Comparison of ENCODE assay signal across 8 cellular contexts in the genomic region with DNA sequence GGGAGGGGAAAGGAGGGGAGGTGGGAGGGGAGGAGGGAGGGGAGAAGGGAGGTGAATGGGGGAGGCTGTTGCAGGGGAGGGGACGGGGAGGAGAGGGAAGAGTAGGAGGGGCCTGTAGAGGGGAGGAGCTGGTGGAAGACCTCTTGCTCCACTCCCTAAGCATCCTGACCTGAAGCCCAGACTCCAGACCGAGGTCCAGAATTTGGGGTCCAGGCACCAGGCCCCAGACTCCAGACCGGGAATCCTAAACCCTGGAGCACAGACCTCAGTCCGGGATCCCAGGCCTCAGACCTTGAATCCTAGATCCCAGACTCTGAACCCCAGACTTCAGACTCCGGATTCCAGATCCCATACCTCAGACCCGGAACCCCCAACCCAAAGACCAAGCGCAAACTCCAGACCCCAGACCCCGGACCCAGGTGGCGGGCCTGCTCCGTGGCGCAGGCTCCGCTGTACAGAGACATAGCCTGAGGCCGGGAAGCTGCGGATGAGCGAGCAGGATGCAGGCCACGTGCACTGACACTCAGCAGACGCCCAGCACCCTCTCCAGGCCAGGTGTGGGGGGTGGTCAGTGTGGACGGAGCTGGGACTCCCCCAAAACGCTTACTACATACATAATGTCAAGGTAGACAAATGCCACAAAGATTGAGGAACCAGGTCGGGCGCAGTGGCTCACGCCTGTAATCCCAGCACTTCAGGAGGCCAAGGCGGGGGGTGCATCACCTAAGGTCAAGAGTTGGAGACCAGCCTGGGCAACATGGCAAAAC. TPM values are rescaled to one million over a fixed set of nuclear protein-coding genes. Genes with fewer than 3 reads are reported as not detected.
DNase-seq lines count a peak whose midpoint lies in the region; ATAC-seq, FAIRE-seq and TF ChIP-seq lines count a peak whose summit lies in the region.

No MANE protein-coding gene starts in this region.

- intact Hi-C loops in OCI-LY7 (cut with micrococcal nuclease; ENCODE audit: unreplicated experiment) (loop anchor here (5.0 kb wide), 2 partner anchors 119 to 136 kb away; partner anchors contain the start of gene AP3D1), vagina (cut with DNase I) (loop anchor here (10.0 kb wide), 1 partner anchor 141 kb away; no protein-coding TSS in a partner anchor)

- no peaks in the 10 kb centered on the region for H4K20me1 ChIP-seq in OCI-LY7 (ENCODE audit: insufficient read depth, low read length)

- H3K27me3 ChIP-seq in HUES48 (ENCODE audit: control insufficient read depth, insufficient read depth, low read length) = no peaks in the 10 kb centered on the region
- no peaks in the 10 kb centered on the region for H3K27me3 ChIP-seq in vagina

- H3K4me1 ChIP-seq in HUES48 (ENCODE audit: control insufficient read depth, insufficient read depth, low read length) (no peaks in the 10 kb centered on the region), OCI-LY7 (ENCODE audit: insufficient read depth, low read length, poor library complexity, severe bottlenecking) (peaks cover 20% of the 10 kb centered on the region), vagina (peaks cover 29% of the 10 kb centered on the region)

- POLR2A ChIA-PET in OCI-LY7 (lab: Charles Lee) = interaction anchor here (1.3 kb wide), 1 partner anchor 19 kb away, joined by 7 read pairs; no protein-coding TSS in a partner anchor

- ATAC-seq in GM18498 (IDR thresholded peaks at IDR 0.05; ENCODE audit: unreplicated experiment) = no peak

- H3K79me2 ChIP-seq in OCI-LY7 (ENCODE audit: insufficient read depth, low read depth, low read length) = peaks cover 19% of the 10 kb centered on the region; the same call in 1 of the 2 replicates

- TF ChIP-seq POLR2A in vagina (IDR thresholded peaks at IDR 0.05) = no peak

- FAIRE-seq in frontal cortex (lab: Jason Lieb, UNC) = no peak

- peaks cover 10% of the 10 kb centered on the region for H3K36me3 Mint-ChIP-seq in activated naive CD4-positive, alpha-beta T cell treated with anti-CD3 and anti-CD28 coated beads, Interleukin-2, amount 10 ng/mL, durations not matched to agents 7 days and 5 days

- H3K36me3 ChIP-seq in HUES48 (ENCODE audit: control insufficient read depth, insufficient read depth, low read length) (0 out of 2 replicates have a peak, but pooled peaks cover 3% of the 10 kb centered on the region), OCI-LY7 (ENCODE audit: insufficient read depth, low read length) (peaks cover 18% of the 10 kb centered on the region), vagina (no peaks in the 10 kb centered on the region)

- peaks cover 8% of the 10 kb centered on the region for H3K27me3 Mint-ChIP-seq in activated naive CD4-positive, alpha-beta T cell treated with anti-CD3 and anti-CD28 coated beads, Interleukin-2, amount 10 ng/mL, durations not matched to agents 7 days and 5 days

- H3K9me3 ChIP-seq in HUES48 (ENCODE audit: control insufficient read depth, insufficient read depth, low read length) (no peaks in the 10 kb centered on the region), OCI-LY7 (ENCODE audit: low read length) (no peaks in the 10 kb centered on the region), vagina (no peaks in the 10 kb centered on the region)

- TF ChIP-seq CTCF in OCI-LY7 (conservative IDR thresholded peaks at IDR 0.05; ENCODE audit: low read length) (no peak), vagina (IDR thresholded peaks at IDR 0.05) (no peak)

- BruUV-seq in OCI-LY7 (replicated peaks; lab: Mats Ljungman, UMichigan) = no TSS peak

- peak overlapping the region; percentile 77 for H3K4me2 ChIP-seq in OCI-LY7 (ENCODE audit: low read length)

- no peak overlapping the region for H3K27ac Mint-ChIP-seq in activated naive CD4-positive, alpha-beta T cell treated with anti-CD3 and anti-CD28 coated beads, Interleukin-2, amount 10 ng/mL, durations not matched to agents 7 days and 5 days

- H3K9me3 Mint-ChIP-seq in activated naive CD4-positive, alpha-beta T cell treated with anti-CD3 and anti-CD28 coated beads, Interleukin-2, amount 10 ng/mL, durations not matched to agents 7 days and 5 days = no peaks in the 10 kb centered on the region

- CTCF ChIA-PET in OCI-LY7 (lab: Charles Lee; ENCODE audit: unreplicated experiment) = no interaction called here
- CTCF ChIA-PET in activated naive CD4-positive, alpha-beta T cell treated with anti-CD3 and anti-CD28 coated beads, Interleukin-2, amount 10 ng/mL, durations not matched to agents 7 days and 5 days (lab: Charles Lee) = interaction anchor here (1.1 to 1.3 kb wide), 2 partner anchors 12 to 16 kb away, joined by 3 to 4 read pairs; no protein-coding TSS in a partner anchor

- H3K4me3 Mint-ChIP-seq in activated naive CD4-positive, alpha-beta T cell treated with anti-CD3 and anti-CD28 coated beads, Interleukin-2, amount 10 ng/mL, durations not matched to agents 7 days and 5 days = peak overlapping the region; percentile 63

- H2AFZ ChIP-seq in OCI-LY7 (ENCODE audit: low read length) = peak overlapping the region; percentile 79; the same call in 1 of the 2 replicates

- H3K4me1 Mint-ChIP-seq in activated naive CD4-positive, alpha-beta T cell treated with anti-CD3 and anti-CD28 coated beads, Interleukin-2, amount 10 ng/mL, durations not matched to agents 7 days and 5 days = peaks cover 26% of the 10 kb centered on the region

- no peaks in the 10 kb centered on the region for H3K9me2 ChIP-seq in OCI-LY7 (ENCODE audit: insufficient read depth, low read length)

- peak; percentile 91 for DNase-seq in COLO829 (ENCODE audit: low spot score)
- peak; percentile 82 for DNase-seq in OCI-LY7 (ENCODE audit: low spot score)
- DNase-seq in activated naive CD4-positive, alpha-beta T cell treated with anti-CD3 and anti-CD28 coated beads, Interleukin-2, amount 10 ng/mL, durations not matched to agents 7 days and 5 days = peak; percentile 81
- DNase-seq in frontal cortex (ENCODE audit: low spot score in 2 of 2) = peak; percentile 76 to 79
- DNase-seq in nucleus accumbens (lab: John Stamatoyannopoulos, UW) = peak in 52 of 56 donors; percentile 11 to 87 (median 54)
- peak in 1 of 2 donors; percentile 94 for DNase-seq in vagina (ENCODE audit: extremely low spot score in 2 of 2)

- peak overlapping the region; percentile 31; the same call in 1 of the 2 replicates for H3K4me3 ChIP-seq in HUES48 (ENCODE audit: low read depth, low read length)
- peak overlapping the region; percentile 70 for H3K4me3 ChIP-seq in OCI-LY7 (ENCODE audit: low read depth, low read length, poor library complexity, severe bottlenecking)
- peak overlapping the region; percentile 44 to 78 for H3K4me3 ChIP-seq in vagina

- H3K27ac ChIP-seq in HUES48 (ENCODE audit: low read depth, low read length) (no peak overlapping the region), OCI-LY7 (ENCODE audit: low read depth, low read length, poor library complexity, severe bottlenecking) (peak overlapping the region; percentile 51), vagina (peak overlapping the region; percentile 90)

- H3K9ac ChIP-seq in HUES48 (ENCODE audit: low read depth, low read length) = no peak overlapping the region

RNA-seq across cellular contexts. Expression of gene BTBD2, which starts 0.7 kb away (rescaled TPM):
- total RNA-seq in OCI-LY7 (2014; rRNA removed; shearing (Covaris generic)) = 41.9 and 53.9 TPM in 2 replicates
- total RNA-seq in OCI-LY7 (2022) (91.6 and 109 TPM in 2 replicates), frontal cortex (41.2 TPM), vagina (81.5 TPM)

RNA-seq across cellular contexts. Expression of gene MKNK2, which starts 34.8 kb away (rescaled TPM):
- total RNA-seq in OCI-LY7 (2014; rRNA removed; shearing (Covaris generic)) = 97.0 and 115 TPM in 2 replicates
- 200 and 225 TPM in 2 replicates for total RNA-seq in OCI-LY7 (2022)
- 18.3 TPM for total RNA-seq in frontal cortex
- 185 TPM for total RNA-seq in vagina
